In genomic region chr9:130304141-130304540, GRCh38 we compare ENCODE assay signal across 18 cellular contexts. TPM values are rescaled to one million over a fixed set of nuclear protein-coding genes. Genes with fewer than 3 reads are reported as not detected.
"Had no signal": no experiment of that assay in that cellular context is flagged by ENCODE, and none has a peak within 500 bp of the region (broad histone marks: within the 10 kb centered on the region; RNA-seq: fewer than 3 reads in every experiment).

No MANE protein-coding gene starts in this region.

- H3K9me3 ChIP-seq: adrenal gland, tibial artery had no signal

- H3K27me3 ChIP-seq: adrenal gland had no signal

- H3K4me3 Mint-ChIP-seq: immature natural killer cell; naive thymus-derived CD8-positive, alpha-beta T cell; stimulated activated naive CD8-positive, alpha-beta T cell treated with anti-CD3 and anti-CD28 coated beads, Interleukin-15, amount 100 ng/mL, for 72 hours had no signal

- H3K4me1 ChIP-seq: adrenal gland had no signal

- H3K36me3 Mint-ChIP-seq: immature natural killer cell; naive thymus-derived CD8-positive, alpha-beta T cell had no signal

- H3K36me3 ChIP-seq: adrenal gland, tibial artery had no signal

- H3K4me3 ChIP-seq: adrenal gland, lung, tibial artery had no signal

- ATAC-seq: left colon; naive thymus-derived CD8-positive, alpha-beta T cell; sciatic nerve; stimulated activated naive CD8-positive, alpha-beta T cell treated with anti-CD3 and anti-CD28 coated beads, Interleukin-15, amount 100 ng/mL, for 72 hours had no signal

- DNase-seq: activated naive CD4-positive, alpha-beta T cell treated with anti-CD3 and anti-CD28 coated beads, Interleukin-2, amount 50 U/mL, for 16 hours; activated T-cell treated with anti-CD3 and anti-CD28 coated beads, Interleukin-2, amount 50 U/mL, for 1 hour; adrenal gland; central memory CD4-positive, alpha-beta T cell; effector memory CD4-positive, alpha-beta T cell; immature natural killer cell; left colon; midbrain; nucleus accumbens; stimulated activated CD4-positive, alpha-beta T cell treated with anti-CD3 and anti-CD28 coated beads, Interleukin-4, amount 100 ng/mL, for 1 hour; stimulated activated naive CD8-positive, alpha-beta T cell treated with anti-CD3 and anti-CD28 coated beads, Interleukin-15, amount 100 ng/mL, for 72 hours; T-helper 2 cell; tibial artery had no signal

- H3K4me1 Mint-ChIP-seq: immature natural killer cell; naive thymus-derived CD8-positive, alpha-beta T cell; stimulated activated naive CD8-positive, alpha-beta T cell treated with anti-CD3 and anti-CD28 coated beads, Interleukin-15, amount 100 ng/mL, for 72 hours had no signal

- H3K27ac Mint-ChIP-seq: immature natural killer cell; naive thymus-derived CD8-positive, alpha-beta T cell; progenitor cell of endocrine pancreas; stimulated activated naive CD8-positive, alpha-beta T cell treated with anti-CD3 and anti-CD28 coated beads, Interleukin-15, amount 100 ng/mL, for 72 hours had no signal

- H3K27ac ChIP-seq: adrenal gland had no signal

RNA-seq across cellular contexts. Expression of gene HMCN2, which starts 38.6 kb away (rescaled TPM):
- total RNA-seq: fibroblast of villous mesenchyme; naive thymus-derived CD8-positive, alpha-beta T cell had no signal
- polyA plus RNA-seq: immature natural killer cell; naive thymus-derived CD8-positive, alpha-beta T cell had no signal
